Comparison of ENCODE assay signal across 29 cellular contexts in genomic region chr2:9999693-10000092, GRCh38.
"Had no signal": no experiment of that assay in that cellular context is flagged by ENCODE, and none has a peak within 500 bp of the region (broad histone marks: within the 10 kb centered on the region; RNA-seq: fewer than 3 reads in every experiment).

No MANE protein-coding gene starts in this region.

- ATAC-seq: naive thymus-derived CD8-positive, alpha-beta T cell; natural killer cell treated with Interleukin-12 subunit alpha and Interleukin-12 subunit beta and Interleukin-15 and Interleukin-18, amount 100 ng/mL, for 72 hours; sciatic nerve; stimulated activated memory B cell treated with anti-CD40 and anti-IgM and Interleukin-4, amounts not matched to agents 10 μg/mL and 1 μg/mL and 100 μg/mL, for 72 hours; stimulated activated naive CD8-positive, alpha-beta T cell treated with anti-CD3 and anti-CD28 coated beads, Interleukin-15, amount 100 ng/mL, for 72 hours; stimulated activated naive CD8-positive, alpha-beta T cell treated with anti-CD3 and anti-CD28 coated beads, Interleukin-15, Interleukin-2, amounts not matched to agents 100 U/mL and 50 U/mL, for 24 hours had no signal

- DNase-seq: naive B cell; naive thymus-derived CD8-positive, alpha-beta T cell; nephron progenitor cell; nucleus accumbens; ovary; psoas muscle; spleen; stimulated activated CD4-positive, alpha-beta T cell treated with anti-CD3 and anti-CD28 coated beads, Interleukin-12 subunit alpha, Interleukin-12 subunit beta, amount 100 ng/mL, for 4 hours; stimulated activated CD4-positive, alpha-beta T cell treated with anti-CD3 and anti-CD28 coated beads, Interleukin-1b, Interleukin-23, amount 100 ng/mL, for 48 hours; stimulated activated CD4-positive, alpha-beta T cell treated with anti-CD3 and anti-CD28 coated beads, Interleukin-4, amount 100 ng/mL, for 1 hour; stimulated activated CD4-positive, alpha-beta T cell treated with anti-CD3 and anti-CD28 coated beads, Interleukin-4, amount 100 ng/mL, for 4 hours; stimulated activated CD8-positive, alpha-beta memory T cell treated with anti-CD3 and anti-CD28 coated beads, Interleukin-4, amount 100 ng/mL, for 48 hours; stimulated activated naive CD4-positive, alpha-beta T cell; stimulated activated naive CD8-positive, alpha-beta T cell treated with anti-CD3 and anti-CD28 coated beads, Interleukin-15, amount 100 ng/mL, for 72 hours; stimulated activated naive CD8-positive, alpha-beta T cell treated with anti-CD3 and anti-CD28 coated beads, Interleukin-15, Interleukin-2, amounts not matched to agents 100 U/mL and 50 U/mL, for 24 hours; substantia nigra; thyroid gland; trophoblast cell had no signal

- H3K27me3 ChIP-seq: ovary, spleen, thyroid gland, tibial nerve, upper lobe of left lung, vagina had no signal

- H3K4me3 ChIP-seq: ovary, psoas muscle, skin epidermis, smooth muscle cell, spleen, thoracic aorta, thyroid gland, tibial nerve, upper lobe of left lung, vagina had no signal

- H3K4me1 ChIP-seq: psoas muscle, thyroid gland had no signal

- H3K36me3 ChIP-seq: neutrophil, ovary, spleen, thoracic aorta, thyroid gland, tibial nerve, vagina had no signal

- H3K9me3 ChIP-seq: neutrophil, ovary, psoas muscle, spleen, thoracic aorta, thyroid gland, tibial nerve, upper lobe of left lung, vagina had no signal

- H3K27ac ChIP-seq: neutrophil, ovary, parathyroid adenoma, psoas muscle, spleen, thoracic aorta, thyroid gland, tibial nerve, upper lobe of left lung, vagina had no signal
